In genomic region chr9:93577940-93578682, GRCh38 we compare ENCODE assay signal across 8 cellular contexts. TPM values are rescaled to one million over a fixed set of nuclear protein-coding genes. Genes with fewer than 3 reads are reported as not detected.
A peak's percentile ranks its signal among the peaks of the same experiment; 100 is the strongest.
DNase-seq lines count a peak whose midpoint lies in the region; ATAC-seq and TF ChIP-seq lines count a peak whose summit lies in the region.

No MANE protein-coding gene starts in this region.

- H3K4me3 ChIP-seq in NT2/D1 (ENCODE audit: insufficient read length, low read depth) (peak overlapping the region; percentile 49), ectodermal cell (ENCODE audit: insufficient read depth, low read depth, low read length) (peak overlapping the region; percentile 64)

- H3K36me3 Mint-ChIP-seq in natural killer cell, result no peaks in the 10 kb centered on the region

- 82 to 86% methylated on average over 14 of the region's 14 CpGs for WGBS in ectodermal cell, 2 experiments

- H3K4me1 ChIP-seq in NT2/D1 (ENCODE audit: insufficient read depth, insufficient read length), result peaks cover 20% of the 10 kb centered on the region
- peaks cover 9% of the 10 kb centered on the region for H3K4me1 ChIP-seq in ectodermal cell (ENCODE audit: control insufficient read depth, insufficient read depth, low read length)

- peak overlapping the region; percentile 92 for H3K27ac ChIP-seq in C4-2B
- H3K27ac ChIP-seq in ectodermal cell (ENCODE audit: insufficient read depth, low read depth, low read length, poor library complexity, severe bottlenecking), result no peak overlapping the region

- intact Hi-C loops in natural killer cell (cut with micrococcal nuclease), result no loop called here

- peak overlapping the region; percentile 86 for H3K9ac ChIP-seq in NT2/D1 (ENCODE audit: insufficient read length, low read depth)

- H3K9me3 Mint-ChIP-seq in natural killer cell, result no peaks in the 10 kb centered on the region

- peaks cover 41 to 67% of the 10 kb centered on the region in 2 donors for H3K4me1 Mint-ChIP-seq in natural killer cell

- peak overlapping the region; percentile 78 for H3K4me3 Mint-ChIP-seq in natural killer cell

- ATAC-seq in natural killer cell (no peak), HG02840 (IDR thresholded peaks at IDR 0.05; ENCODE audit: low FRiP score, unreplicated experiment) (no peak), HG03039 (IDR thresholded peaks at IDR 0.05; ENCODE audit: unreplicated experiment) (no peak)

- DNase-seq in NT2/D1 (ENCODE audit: low read depth, low spot score), result no peak
- DNase-seq in natural killer cell, result no peak
- DNase-seq in SKM-1 treated with dmso at 0.1 percent for 144 hours (lab: John Stamatoyannopoulos, UW; ENCODE audit: unreplicated experiment), result no peak
- DNase-seq in cerebellar nuclear complex (lab: John Stamatoyannopoulos, UW), result no peak

- H3K36me3 ChIP-seq in NT2/D1 (ENCODE audit: insufficient read depth, insufficient read length, low read length) (no peaks in the 10 kb centered on the region), ectodermal cell (ENCODE audit: control insufficient read depth, insufficient read depth, low read length) (no peaks in the 10 kb centered on the region)

- H3K27me3 ChIP-seq in NT2/D1 (ENCODE audit: insufficient read depth, insufficient read length) (peaks cover 27% of the 10 kb centered on the region), ectodermal cell (ENCODE audit: control insufficient read depth, insufficient read depth, low read length, poor library complexity, severe bottlenecking) (peaks cover 17% of the 10 kb centered on the region)

- H3K27ac Mint-ChIP-seq in natural killer cell, result peak overlapping the region; percentile 61 to 79

- no peak for TF ChIP-seq CTCF in C4-2B (conservative IDR thresholded peaks at IDR 0.05)
- TF ChIP-seq CTCF in natural killer cell (IDR thresholded peaks at IDR 0.05), result no peak

- 0 out of 2 replicates have a peak, but pooled peaks cover 4% of the 10 kb centered on the region for H3K9me3 ChIP-seq in NT2/D1 (ENCODE audit: insufficient read depth, low read length)
- no peaks in the 10 kb centered on the region for H3K9me3 ChIP-seq in ectodermal cell (ENCODE audit: control insufficient read depth, low read length)

- H3K27me3 Mint-ChIP-seq in natural killer cell (ENCODE audit: low read depth in 2 of 2), result no peaks in the 10 kb centered on the region

RNA-seq across cellular contexts. Expression of gene PHF2, which starts 1.7 kb away (rescaled TPM):
- polyA plus RNA-seq in ectodermal cell (2013, experiment 1 of 4), result 18.0 TPM
- 16.3 TPM for polyA plus RNA-seq in ectodermal cell (2013, experiment 2 of 4)
- polyA plus RNA-seq in ectodermal cell (2013, experiment 3 of 4), result 13.6 TPM
- polyA plus RNA-seq in ectodermal cell (2013, experiment 4 of 4), result 15.2 TPM
- total RNA-seq in natural killer cell, result 10 to 100 TPM; 24.8 to 28.1 (median 26.4) TPM
